ENCODE assay signal across 1 cellular context in genomic region chr2:109403841-109404201, GRCh38.
TF ChIP-seq lines count a peak whose summit lies in the region.

No MANE protein-coding gene starts in this region.

TF ChIP-seq in IMR-90, 13 proteins besides CTCF, POLR2A, EP300 and RAD21:
- no peak for TF ChIP-seq MXI1 (IDR thresholded peaks at IDR 0.05; ENCODE audit: borderline replicate concordance, low read depth, low read length)
- no peak for TF ChIP-seq SMC3 (IDR thresholded peaks at IDR 0.05; ENCODE audit: low read depth, low read length)
- no peak for TF ChIP-seq USF2 (IDR thresholded peaks at IDR 0.05; ENCODE audit: low read depth, low read length)
- TF ChIP-seq, protein P1, sequence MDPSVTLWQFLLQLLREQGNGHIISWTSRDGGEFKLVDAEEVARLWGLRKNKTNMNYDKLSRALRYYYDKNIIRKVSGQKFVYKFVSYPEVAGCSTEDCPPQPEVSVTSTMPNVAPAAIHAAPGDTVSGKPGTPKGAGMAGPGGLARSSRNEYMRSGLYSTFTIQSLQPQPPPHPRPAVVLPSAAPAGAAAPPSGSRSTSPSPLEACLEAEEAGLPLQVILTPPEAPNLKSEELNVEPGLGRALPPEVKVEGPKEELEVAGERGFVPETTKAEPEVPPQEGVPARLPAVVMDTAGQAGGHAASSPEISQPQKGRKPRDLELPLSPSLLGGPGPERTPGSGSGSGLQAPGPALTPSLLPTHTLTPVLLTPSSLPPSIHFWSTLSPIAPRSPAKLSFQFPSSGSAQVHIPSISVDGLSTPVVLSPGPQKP (IDR thresholded peaks at IDR 0.05; ENCODE audit: borderline replicate concordance, low read depth, low read length): no peak
